Comparison of ENCODE assay signal across 8 cellular contexts in genomic region chr1:145155873-145156272, GRCh38.
DNase-seq lines count a peak whose midpoint lies in the region; ATAC-seq, FAIRE-seq and TF ChIP-seq lines count a peak whose summit lies in the region.
"Not testable (repeated sequence)": the region's sequence is repeated elsewhere in the genome, so short reads cannot be mapped to it uniquely, and the experiment has no call there.

No MANE protein-coding gene starts in this region.

- H3K36me3 Mint-ChIP-seq in CD14-positive monocyte; astrocyte (ENCODE audit: low read depth, unreplicated experiment); mesothelial cell of epicardium: not testable (repeated sequence)

- not testable (repeated sequence) for H3K9me2 ChIP-seq in PC-3 (replicated peaks; ENCODE audit: low read length)

- not testable (repeated sequence) for H3K27me3 ChIP-seq in PC-3 (ENCODE audit: low read length); astrocyte (ENCODE audit: insufficient read depth, low read length); small intestine (ENCODE audit: control insufficient read depth in 2 of 2, insufficient read depth in 2 of 2, low read length in 2 of 2)

- CTCF ChIA-PET in PC-3 (lab: Charles Lee): not testable (repeated sequence)

- H2AFZ ChIP-seq in PC-3 (ENCODE audit: low read length); astrocyte (ENCODE audit: low read depth, low read length): not testable (repeated sequence)

- peak; percentile 55 for ATAC-seq in PC-3
- ATAC-seq in esophagus mucosa: peak; percentile 31

- not testable (repeated sequence) for FAIRE-seq in astrocyte (lab: Jason Lieb, UNC); small intestine (lab: Jason Lieb, UNC)

- H3K4me1 Mint-ChIP-seq in CD14-positive monocyte; astrocyte (ENCODE audit: low read depth, unreplicated experiment); mesothelial cell of epicardium: not testable (repeated sequence)

- H3K4me1 ChIP-seq in PC-3 (ENCODE audit: insufficient read depth, low read length); astrocyte (ENCODE audit: insufficient read depth, low read length); small intestine (ENCODE audit: control insufficient read depth in 2 of 2, insufficient read depth in 1 of 2, low read depth in 1 of 2, low read length in 1 of 2): not testable (repeated sequence)

- 11 to 40% (median 29%) methylated on average over 4 to 5 of the region's 5 CpGs for WGBS in small intestine, 3 donors

- BruUV-seq in PC-3 (replicated peaks; lab: Mats Ljungman, UMichigan): not testable (repeated sequence)

- H3K36me3 ChIP-seq in PC-3 (ENCODE audit: low read depth, low read length); astrocyte (ENCODE audit: insufficient read depth, low read length); small intestine (ENCODE audit: control insufficient read depth in 2 of 2, insufficient read depth in 2 of 2, low read length in 2 of 2): not testable (repeated sequence)

- H3K9ac ChIP-seq in PC-3 (ENCODE audit: low read length); astrocyte (ENCODE audit: low read length): not testable (repeated sequence)

- not testable (repeated sequence) for H3K27ac Mint-ChIP-seq in CD14-positive monocyte; astrocyte (ENCODE audit: unreplicated experiment); mesothelial cell of epicardium

- H3K4me2 ChIP-seq in PC-3 (ENCODE audit: low read length): not testable (repeated sequence)
- H3K4me2 ChIP-seq in astrocyte (ENCODE audit: low read length): peak overlapping the region; percentile 44

- TF ChIP-seq CTCF in CD14-positive monocyte (IDR thresholded peaks at IDR 0.05); PC-3 (conservative IDR thresholded peaks at IDR 0.05; ENCODE audit: low read depth, low read length); astrocyte (IDR thresholded peaks at IDR 0.05; ENCODE audit: insufficient read depth, low read depth, low read length); mesothelial cell of epicardium (IDR thresholded peaks at IDR 0.05; ENCODE audit: unreplicated experiment): not testable (repeated sequence)

- not testable (repeated sequence) for H3K27me3 Mint-ChIP-seq in CD14-positive monocyte (ENCODE audit: low read depth in 3 of 3); astrocyte (ENCODE audit: low read depth, unreplicated experiment); mesothelial cell of epicardium (ENCODE audit: low read depth)

- not testable (repeated sequence) for H3F3A ChIP-seq in PC-3 (ENCODE audit: low read length, unreplicated experiment)

- not testable (repeated sequence) for H3K4me3 ChIP-seq in PC-3 (ENCODE audit: low read length); astrocyte (ENCODE audit: insufficient read depth, low read depth, low read length); small intestine (ENCODE audit: low read depth in 1 of 2, low read length in 2 of 2)

- intact Hi-C loops in CD14-positive monocyte (cut with micrococcal nuclease); PC-3 (cut with micrococcal nuclease): not testable (repeated sequence)

- not testable (repeated sequence) for H3K79me2 ChIP-seq in PC-3 (ENCODE audit: low read length); astrocyte (ENCODE audit: insufficient read depth, low read length)

- not testable (repeated sequence) for H3K9me3 ChIP-seq in PC-3 (ENCODE audit: low read length); astrocyte (ENCODE audit: insufficient read depth, low read depth, low read length); small intestine (ENCODE audit: control insufficient read depth, low read depth)

- DNase-seq in CD14-positive monocyte (ENCODE audit: low spot score) (peak; percentile 3), HT-29 (ENCODE audit: low spot score) (peak; percentile 31), PC-3 (peak; percentile 0), islet precursor cell (peak; percentile 54), small intestine (peak; percentile 0)
- not testable (repeated sequence) for DNase-seq in astrocyte (ENCODE audit: low read depth); mesothelial cell of epicardium (ENCODE audit: low spot score in 2 of 2, unreplicated experiment in 2 of 2)

- POLR2A ChIA-PET in PC-3 (lab: Charles Lee; ENCODE audit: unreplicated experiment): not testable (repeated sequence)

- not testable (repeated sequence) for H4K20me1 ChIP-seq in PC-3 (ENCODE audit: low read length); astrocyte (ENCODE audit: insufficient read depth, low read length)

- H3K27ac ChIP-seq in PC-3 (ENCODE audit: low read length); astrocyte (ENCODE audit: low read depth, low read length); small intestine (ENCODE audit: low read depth in 1 of 2, low read length in 1 of 2): not testable (repeated sequence)

- H3K9me3 Mint-ChIP-seq in CD14-positive monocyte; astrocyte (ENCODE audit: unreplicated experiment); mesothelial cell of epicardium: not testable (repeated sequence)

- peak overlapping the region; percentile 57 to 62 for H3K4me3 Mint-ChIP-seq in CD14-positive monocyte
- H3K4me3 Mint-ChIP-seq in astrocyte (ENCODE audit: unreplicated experiment): not testable (repeated sequence)
- peak overlapping the region; percentile 48 for H3K4me3 Mint-ChIP-seq in mesothelial cell of epicardium
